8 cellular contexts compared by ENCODE assay signal in the genomic region with DNA sequence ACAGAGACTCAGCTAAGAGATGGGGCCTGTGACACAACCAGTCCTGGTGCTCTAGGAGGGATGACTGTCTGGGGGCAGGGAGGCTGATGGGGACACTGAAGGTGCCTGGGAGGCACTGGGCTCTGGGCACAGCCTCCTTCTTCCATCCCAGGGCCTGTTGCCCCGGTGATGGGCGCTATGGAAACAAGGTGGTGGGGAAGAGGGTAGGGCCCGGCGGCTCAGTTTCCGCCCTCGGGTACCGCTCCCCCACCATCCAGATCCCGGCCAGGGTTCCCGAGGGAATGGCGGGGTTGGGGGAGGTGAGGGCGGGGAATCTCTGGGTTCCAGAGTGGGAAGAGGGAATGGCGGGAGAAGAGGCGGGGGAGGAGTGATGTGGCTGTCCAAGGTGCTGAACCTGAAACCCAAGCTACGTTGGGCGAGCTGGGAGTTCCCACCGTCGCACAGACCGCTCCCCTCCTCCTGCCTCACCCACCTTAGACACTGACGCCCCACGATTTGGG. TPM values are rescaled to one million over a fixed set of nuclear protein-coding genes. Genes with fewer than 3 reads are reported as not detected.
DNase-seq lines count a peak whose midpoint lies in the region; ATAC-seq and TF ChIP-seq lines count a peak whose summit lies in the region.

No MANE protein-coding gene starts in this region.

- no peak for ATAC-seq in CD4-positive, CD25-positive, alpha-beta regulatory T cell (ENCODE audit: low read depth in 2 of 2)
- ATAC-seq in GM21786 (IDR thresholded peaks at IDR 0.05; ENCODE audit: unreplicated experiment): no peak
- ATAC-seq in activated CD4-positive, CD25-positive, alpha-beta regulatory T cell treated with anti-CD3 and anti-CD28 coated beads, Interleukin-2, amount 50 U/mL, for 24 hours: no peak

- no peaks in the 10 kb centered on the region for H3K9me3 ChIP-seq in CD4-positive, CD25-positive, alpha-beta regulatory T cell (ENCODE audit: control insufficient read depth in 2 of 2, low read length in 2 of 2)

- no peak for DNase-seq in CD4-positive, CD25-positive, alpha-beta regulatory T cell
- peak; percentile 25 for DNase-seq in HT1080 (ENCODE audit: low read depth)
- DNase-seq in T-helper 2 cell treated with Interferon-gamma antibody and Interleukin-4, amounts not matched to agents 5 μg/mL and 100 μg/mL, for 36 hours (ENCODE audit: low spot score): no peak
- peak; percentile 46 for DNase-seq in fibroblast of the aortic adventitia (ENCODE audit: low read depth)
- peak; percentile 31 for DNase-seq in stimulated activated CD4-positive, alpha-beta T cell treated with anti-CD3 and anti-CD28 coated beads, Interleukin-4, amount 100 ng/mL, for 1 hour
- DNase-seq in dedifferentiated amniotic fluid mesenchymal stem cell (ENCODE audit: extremely low spot score): no peak

- H3K36me3 ChIP-seq in CD4-positive, CD25-positive, alpha-beta regulatory T cell (ENCODE audit: control insufficient read depth, insufficient read depth, low read length): no peaks in the 10 kb centered on the region

- peaks cover 0 to 2% (median 0%) of the 10 kb centered on the region in 7 donors for H3K9me3 Mint-ChIP-seq in CD4-positive, CD25-positive, alpha-beta regulatory T cell
- no peaks in the 10 kb centered on the region for H3K9me3 Mint-ChIP-seq in T-helper 2 cell treated with Interferon-gamma antibody and Interleukin-4, amounts not matched to agents 5 μg/mL and 100 μg/mL, for 36 hours

- no peaks in the 10 kb centered on the region for H3K36me3 Mint-ChIP-seq in CD4-positive, CD25-positive, alpha-beta regulatory T cell
- H3K36me3 Mint-ChIP-seq in T-helper 2 cell treated with Interferon-gamma antibody and Interleukin-4, amounts not matched to agents 5 μg/mL and 100 μg/mL, for 36 hours (ENCODE audit: low read depth): no peaks in the 10 kb centered on the region

- H3K4me3 ChIP-seq in CD4-positive, CD25-positive, alpha-beta regulatory T cell (ENCODE audit: low read depth, low read length): no peak overlapping the region
- no peak overlapping the region for H3K4me3 ChIP-seq in fibroblast of the aortic adventitia (ENCODE audit: low read depth, low read length)

- H3K4me1 ChIP-seq in CD4-positive, CD25-positive, alpha-beta regulatory T cell (ENCODE audit: control insufficient read depth, insufficient read depth, low read length, poor library complexity, severe bottlenecking): peaks cover 54% of the 10 kb centered on the region

- H3K4me1 Mint-ChIP-seq in CD4-positive, CD25-positive, alpha-beta regulatory T cell: peaks cover 14 to 62% (median 30%) of the 10 kb centered on the region in 4 donors
- peaks cover 34% of the 10 kb centered on the region for H3K4me1 Mint-ChIP-seq in T-helper 2 cell treated with Interferon-gamma antibody and Interleukin-4, amounts not matched to agents 5 μg/mL and 100 μg/mL, for 36 hours (ENCODE audit: low read depth)

- peak overlapping the region; percentile 64 to 85 (median 78) for H3K4me3 Mint-ChIP-seq in CD4-positive, CD25-positive, alpha-beta regulatory T cell
- H3K4me3 Mint-ChIP-seq in T-helper 2 cell treated with Interferon-gamma antibody and Interleukin-4, amounts not matched to agents 5 μg/mL and 100 μg/mL, for 36 hours: peak overlapping the region; percentile 45

- no peak overlapping the region for H3K27ac ChIP-seq in CD4-positive, CD25-positive, alpha-beta regulatory T cell (ENCODE audit: insufficient read depth, low read length, poor library complexity, severe bottlenecking)

- H3K27ac Mint-ChIP-seq in CD4-positive, CD25-positive, alpha-beta regulatory T cell: no peak overlapping the region
- H3K27ac Mint-ChIP-seq in T-helper 2 cell treated with Interferon-gamma antibody and Interleukin-4, amounts not matched to agents 5 μg/mL and 100 μg/mL, for 36 hours: no peak overlapping the region

- no peak for TF ChIP-seq CTCF in fibroblast of the aortic adventitia (IDR thresholded peaks at IDR 0.05; ENCODE audit: insufficient read depth, low read length)

- H3K27me3 ChIP-seq in CD4-positive, CD25-positive, alpha-beta regulatory T cell (ENCODE audit: control insufficient read depth, insufficient read depth, low read length): no peaks in the 10 kb centered on the region

- peaks cover 12% of the 10 kb centered on the region for H3K27me3 Mint-ChIP-seq in CD4-positive, CD25-positive, alpha-beta regulatory T cell
- peaks cover 41% of the 10 kb centered on the region for H3K27me3 Mint-ChIP-seq in T-helper 2 cell treated with Interferon-gamma antibody and Interleukin-4, amounts not matched to agents 5 μg/mL and 100 μg/mL, for 36 hours (ENCODE audit: low read depth)

RNA-seq across cellular contexts. Expression of gene KCNH4, which starts 1.0 kb away (rescaled TPM):
- total RNA-seq in CD4-positive, CD25-positive, alpha-beta regulatory T cell: 0.47 TPM
- polyA plus RNA-seq in CD4-positive, CD25-positive, alpha-beta regulatory T cell: not detected
- not detected in 2 replicates for total RNA-seq in HT1080 (2014; rRNA removed; shearing (Covaris generic))
- polyA plus RNA-seq in HT1080 (2015; cell fraction: cytosol; rRNA removed): 0.01 and 0.06 TPM in 2 replicates
- polyA plus RNA-seq in HT1080 (2015; cell fraction: nucleus; rRNA removed): 0.03 TPM in 1 of 2 replicates, not detected in the other
- 0.09 TPM in 1 of 2 replicates, not detected in the other for total RNA-seq in fibroblast of the aortic adventitia (ENCODE audit: low replicate concordance)

RNA-seq across cellular contexts. Expression of gene HCRT, which starts 5.3 kb away (rescaled TPM):
- total RNA-seq in CD4-positive, CD25-positive, alpha-beta regulatory T cell: not detected
- polyA plus RNA-seq in CD4-positive, CD25-positive, alpha-beta regulatory T cell: not detected
- not detected in 2 replicates for total RNA-seq in HT1080 (2014; rRNA removed; shearing (Covaris generic))
- not detected in 2 replicates for polyA plus RNA-seq in HT1080 (2015; cell fraction: cytosol; rRNA removed)
- not detected in 2 replicates for polyA plus RNA-seq in HT1080 (2015; cell fraction: nucleus; rRNA removed)
- not detected in 2 replicates for total RNA-seq in fibroblast of the aortic adventitia (ENCODE audit: low replicate concordance)

RNA-seq across cellular contexts. Expression of gene GHDC, which starts 14.3 kb away (rescaled TPM):
- total RNA-seq in CD4-positive, CD25-positive, alpha-beta regulatory T cell: 13.6 TPM
- 10 to 100 TPM; 11.1 to 17.8 (median 13.2) TPM for polyA plus RNA-seq in CD4-positive, CD25-positive, alpha-beta regulatory T cell
- total RNA-seq in HT1080 (2014; rRNA removed; shearing (Covaris generic)): 11.6 and 13.3 TPM in 2 replicates
- 10.2 and 11.6 TPM in 2 replicates for polyA plus RNA-seq in HT1080 (2015; cell fraction: cytosol; rRNA removed)
- polyA plus RNA-seq in HT1080 (2015; cell fraction: nucleus; rRNA removed): 27.7 and 39.7 TPM in 2 replicates
- 14.8 and 33.8 TPM in 2 replicates for total RNA-seq in fibroblast of the aortic adventitia (ENCODE audit: low replicate concordance)

RNA-seq across cellular contexts. Expression of gene RAB5C, which starts 25.2 kb away (rescaled TPM):
- total RNA-seq in CD4-positive, CD25-positive, alpha-beta regulatory T cell: 93.7 TPM
- polyA plus RNA-seq in CD4-positive, CD25-positive, alpha-beta regulatory T cell: 10 to 100 TPM; 56.0 to 98.5 (median 69.9) TPM
- 137 and 277 TPM in 2 replicates for total RNA-seq in HT1080 (2014; rRNA removed; shearing (Covaris generic))
- 230 and 252 TPM in 2 replicates for polyA plus RNA-seq in HT1080 (2015; cell fraction: cytosol; rRNA removed)
- polyA plus RNA-seq in HT1080 (2015; cell fraction: nucleus; rRNA removed): 136 and 143 TPM in 2 replicates
- total RNA-seq in fibroblast of the aortic adventitia (ENCODE audit: low replicate concordance): 8.3 and 82.2 TPM in 2 replicates

RNA-seq across cellular contexts. Expression of gene HSPB9, which starts 57.4 kb away (rescaled TPM):
- total RNA-seq in CD4-positive, CD25-positive, alpha-beta regulatory T cell: not detected
- polyA plus RNA-seq in CD4-positive, CD25-positive, alpha-beta regulatory T cell: under 1 TPM in 2 of 4 donors, not detected in 2; 0.08 to 0.28 TPM
- 0.23 TPM in 1 of 2 replicates, not detected in the other for total RNA-seq in HT1080 (2014; rRNA removed; shearing (Covaris generic))
- polyA plus RNA-seq in HT1080 (2015; cell fraction: cytosol; rRNA removed): not detected in 2 replicates
- 0.14 TPM in 2 replicates for polyA plus RNA-seq in HT1080 (2015; cell fraction: nucleus; rRNA removed)
- total RNA-seq in fibroblast of the aortic adventitia (ENCODE audit: low replicate concordance): not detected in 2 replicates

Comparison
In these comparisons a context has a peak if more than half of its experiments do, and no peak if none do; other contexts are left out.
1. DNase-seq: peak in HT1080 (single experiment), fibroblast of the aortic adventitia (single experiment) and stimulated activated CD4-positive, alpha-beta T cell treated with anti-CD3 and anti-CD28 coated beads, Interleukin-4, amount 100 ng/mL, for 1 hour (single experiment); none in CD4-positive, CD25-positive, alpha-beta regulatory T cell (0 of 3), T-helper 2 cell treated with Interferon-gamma antibody and Interleukin-4, amounts not matched to agents 5 μg/mL and 100 μg/mL, for 36 hours (single experiment) and dedifferentiated amniotic fluid mesenchymal stem cell (single experiment).